12 cellular contexts compared by ENCODE assay signal in the genomic region with DNA sequence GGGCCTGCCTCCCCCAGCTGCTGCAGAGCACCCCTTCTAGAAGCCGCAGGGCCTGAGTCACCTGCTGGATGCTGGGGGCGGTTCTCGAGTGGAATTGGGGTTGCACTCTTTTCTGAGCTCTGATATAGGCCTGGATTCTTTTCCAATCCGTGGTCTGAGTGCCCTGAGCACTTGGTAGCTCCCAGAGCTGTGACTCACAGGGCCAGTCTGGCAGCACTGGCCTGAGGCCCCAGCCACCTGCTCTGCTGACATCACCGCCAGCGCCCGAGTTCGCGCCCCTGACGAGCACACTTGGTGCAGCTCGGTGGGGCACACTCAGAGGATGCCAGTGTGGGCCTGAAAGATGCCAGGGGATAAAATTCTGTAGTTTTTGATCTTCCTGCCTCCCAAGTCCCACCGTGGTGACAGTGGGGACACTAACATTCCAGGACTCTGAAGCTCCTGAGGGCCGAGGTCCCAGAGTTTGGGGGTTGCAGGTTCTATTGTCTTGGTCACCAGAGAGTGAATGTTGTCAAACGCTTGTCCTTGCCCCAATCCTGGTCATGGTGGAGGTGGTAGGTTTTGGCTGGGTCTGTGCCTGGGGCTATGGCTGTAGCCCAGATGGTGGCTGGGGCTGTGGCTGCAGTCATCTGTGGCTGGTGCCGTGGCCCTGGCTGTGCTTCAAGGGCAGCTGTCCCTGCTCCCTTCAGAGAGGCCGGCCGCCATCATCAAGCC.
DNase-seq lines count a peak whose midpoint lies in the region; ATAC-seq and TF ChIP-seq lines count a peak whose summit lies in the region.
"Had no signal": no experiment of that assay in that cellular context is flagged by ENCODE, and none has a peak within 500 bp of the region (broad histone marks: within the 10 kb centered on the region; RNA-seq: fewer than 3 reads in every experiment).

No MANE protein-coding gene starts in this region.

- H3K9ac ChIP-seq in mesenchymal stem cell (ENCODE audit: low read length): no peak overlapping the region

- WGBS in mesenchymal stem cell: 88% methylated on average over 17 of the region's 17 CpGs

- intact Hi-C loops in Right ventricle myocardium inferior (cut with DNase I) (no loop called here), Right ventricle myocardium superior (cut with DNase I) (no loop called here)

- H2BK12ac ChIP-seq in mesenchymal stem cell (ENCODE audit: low read length in 2 of 2): no peak overlapping the region

- no peak overlapping the region for H4K91ac ChIP-seq in mesenchymal stem cell (ENCODE audit: low read length)

- no peak for ATAC-seq in Right ventricle myocardium inferior
- no peak for ATAC-seq in Right ventricle myocardium superior (ENCODE audit: poor library complexity)
- ATAC-seq in HG02840 (IDR thresholded peaks at IDR 0.05; ENCODE audit: low FRiP score, unreplicated experiment): no peak
- no peak for ATAC-seq in HG03442 (IDR thresholded peaks at IDR 0.05; ENCODE audit: unreplicated experiment)
- ATAC-seq: activated CD4-positive, alpha-beta T cell treated with anti-CD3 and anti-CD28 coated beads for 36 hours; activated T-helper 17 cell treated with anti-CD3 and anti-CD28 coated beads, Interleukin-2, amount 50 U/mL, for 72 hours had no signal

- H3K27ac ChIP-seq in mesenchymal stem cell (ENCODE audit: low read length, poor library complexity, severe bottlenecking): no peak overlapping the region
- H3K27ac ChIP-seq: testis had no signal

- H3K4me2 ChIP-seq in mesenchymal stem cell (ENCODE audit: low read length, poor library complexity, severe bottlenecking): no peak overlapping the region

- H3K36me3 ChIP-seq in mesenchymal stem cell (ENCODE audit: control insufficient read depth in 1 of 2, insufficient read depth in 2 of 2, low read depth in 1 of 2, low read length in 2 of 2): peaks cover 0 to 80% of the 10 kb centered on the region in 2 experiments

- no peak overlapping the region for H2BK15ac ChIP-seq in mesenchymal stem cell (ENCODE audit: low read depth, poor library complexity, severe bottlenecking)

- no peaks in the 10 kb centered on the region for H3K79me1 ChIP-seq in mesenchymal stem cell (replicated peaks; ENCODE audit: low read length, poor library complexity, severe bottlenecking)

- no peak for TF ChIP-seq CTCF in GM20000 (IDR thresholded peaks at IDR 0.05; ENCODE audit: extremely low read depth, missing control alignments)

- peaks cover 3% of the 10 kb centered on the region for H3K4me1 ChIP-seq in mesenchymal stem cell (ENCODE audit: control insufficient read depth, insufficient read depth, low read depth, low read length)
- H3K4me1 ChIP-seq: testis had no signal

- no peak overlapping the region for H2BK120ac ChIP-seq in mesenchymal stem cell (ENCODE audit: low read depth, low read length)

- no peaks in the 10 kb centered on the region for H3K9me3 ChIP-seq in mesenchymal stem cell (ENCODE audit: control insufficient read depth, low read length)
- H3K9me3 ChIP-seq: testis had no signal

- no peaks in the 10 kb centered on the region for H3K27me3 ChIP-seq in mesenchymal stem cell (ENCODE audit: control insufficient read depth in 1 of 2, insufficient read depth in 1 of 2, low read length in 2 of 2)
- H3K27me3 ChIP-seq: testis had no signal

- H3K18ac ChIP-seq in mesenchymal stem cell (ENCODE audit: low read depth in 1 of 2, low read length in 2 of 2): no peak overlapping the region

- H3K4ac ChIP-seq in mesenchymal stem cell (ENCODE audit: low read depth in 1 of 2, low read length in 2 of 2): no peak overlapping the region

- H4K8ac ChIP-seq in mesenchymal stem cell (ENCODE audit: low read length): no peak overlapping the region

- no peak overlapping the region for H3K4me3 ChIP-seq in mesenchymal stem cell (ENCODE audit: insufficient read depth in 1 of 2, low read depth in 1 of 2, low read length in 2 of 2)
- H3K4me3 ChIP-seq: testis had no signal

- H3K14ac ChIP-seq in mesenchymal stem cell (ENCODE audit: low read length in 2 of 2): no peak overlapping the region

- DNase-seq in Right ventricle myocardium inferior (ENCODE audit: missing footprints): peak; percentile 61
- no peak for DNase-seq in Right ventricle myocardium superior
- peak; percentile 81 for DNase-seq in cerebellum (ENCODE audit: low spot score)
- peak; percentile 17 for DNase-seq in mesenchymal stem cell
- DNase-seq in GM20000 (ENCODE audit: low spot score): no peak
- DNase-seq in globus pallidus (ENCODE audit: low spot score): no peak
- DNase-seq: activated CD4-positive, alpha-beta T cell treated with anti-CD3 and anti-CD28 coated beads for 36 hours; glutamatergic neuron; testis had no signal

- no peak overlapping the region for H2BK5ac ChIP-seq in mesenchymal stem cell (ENCODE audit: low read depth, low read length, poor library complexity, severe bottlenecking)

- no peak overlapping the region for H2AFZ ChIP-seq in mesenchymal stem cell (ENCODE audit: low read depth, low read length)

- no peak overlapping the region for H2AK5ac ChIP-seq in mesenchymal stem cell (ENCODE audit: low read length, severe bottlenecking)

- H3K23ac ChIP-seq in mesenchymal stem cell (ENCODE audit: low read length in 2 of 2): no peak overlapping the region

Comparison
In these comparisons a context has a peak if more than half of its experiments do, and no peak if none do; other contexts are left out.
1. DNase-seq: peak in Right ventricle myocardium inferior (single experiment), cerebellum (single experiment) and mesenchymal stem cell (single experiment); none in Right ventricle myocardium superior (single experiment), GM20000 (single experiment) and globus pallidus (single experiment).